In the genomic region with DNA sequence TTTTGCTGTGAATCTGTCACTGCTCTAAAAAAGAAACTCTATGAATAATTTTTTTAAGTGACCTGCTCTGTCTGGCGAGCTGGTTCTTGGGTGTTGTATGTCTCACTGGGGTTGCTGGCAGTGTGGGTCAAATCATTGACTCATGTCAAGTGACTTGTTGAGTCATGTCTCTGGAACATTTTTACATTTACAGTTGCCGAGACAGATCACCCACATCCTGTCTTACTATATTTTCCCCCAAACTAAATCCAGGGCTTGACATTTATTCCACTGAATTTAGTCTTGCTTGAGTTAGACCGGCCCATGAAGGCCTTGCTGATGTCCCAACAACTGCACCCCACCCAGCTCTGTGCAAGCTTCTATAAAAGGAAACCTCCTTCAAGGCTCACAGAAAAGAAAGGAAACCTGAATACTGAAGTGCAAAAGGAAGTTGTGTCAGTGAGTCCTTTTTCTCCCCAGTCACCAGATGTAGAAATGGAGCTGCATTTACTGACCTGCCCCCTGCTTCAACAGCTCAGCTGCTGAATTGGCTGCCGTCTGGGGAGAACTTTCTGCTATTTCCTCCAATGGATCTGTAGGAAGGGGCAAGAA, we compare ENCODE assay signal across 8 cellular contexts.
DNase-seq lines count a peak whose midpoint lies in the region; ATAC-seq and TF ChIP-seq lines count a peak whose summit lies in the region.

No MANE protein-coding gene starts in this region.

- peak; percentile 93 for ATAC-seq in HG02870 (IDR thresholded peaks at IDR 0.05; ENCODE audit: unreplicated experiment)
- peak; percentile 95 for ATAC-seq in PC-3
- peak; percentile 92 for ATAC-seq in stimulated activated naive CD8-positive, alpha-beta T cell treated with anti-CD3 and anti-CD28 coated beads, Interleukin-15, amount 100 ng/mL, for 72 hours

- 37% methylated on average over 4 of the region's 4 CpGs for WGBS in esophagus muscularis mucosa

- peak overlapping the region; percentile 66 for H3K4me2 ChIP-seq in PC-3 (ENCODE audit: low read length)

- no peaks in the 10 kb centered on the region for H3K9me3 Mint-ChIP-seq in stimulated activated naive CD8-positive, alpha-beta T cell treated with anti-CD3 and anti-CD28 coated beads, Interleukin-15, amount 100 ng/mL, for 72 hours

- peak overlapping the region; percentile 75 for H3K27ac ChIP-seq in left ventricle myocardium inferior (replicated peaks)
- peak overlapping the region; percentile 92 for H3K27ac ChIP-seq in PC-3 (ENCODE audit: low read length)
- H3K27ac ChIP-seq in esophagus muscularis mucosa (replicated peaks in 1 of 4): peak overlapping the region in 1 of 4 donors; percentile 10

- H3K36me3 ChIP-seq in left ventricle myocardium inferior (peaks cover 48% of the 10 kb centered on the region), PC-3 (ENCODE audit: low read depth, low read length) (peaks cover 67% of the 10 kb centered on the region), esophagus muscularis mucosa (peaks cover 0 to 59% (median 34%) of the 10 kb centered on the region in 4 donors), H7 (replicated peaks; ENCODE audit: control insufficient read depth, insufficient read depth, low read length) (peaks cover 2% of the 10 kb centered on the region)

- TF ChIP-seq CTCF in left ventricle myocardium inferior (IDR thresholded peaks at IDR 0.05; ENCODE audit: borderline replicate concordance) (no peak), PC-3 (conservative IDR thresholded peaks at IDR 0.05; ENCODE audit: low read depth, low read length) (no peak), esophagus muscularis mucosa (IDR thresholded peaks at IDR 0.05) (no peak)

- H3K79me2 ChIP-seq in PC-3 (ENCODE audit: low read length): no peaks in the 10 kb centered on the region

- H3K4me3 ChIP-seq in left ventricle myocardium inferior: no peak overlapping the region
- H3K4me3 ChIP-seq in PC-3 (ENCODE audit: low read length): peak overlapping the region; percentile 5; the same call in 1 of the 2 replicates
- no peak overlapping the region for H3K4me3 ChIP-seq in esophagus muscularis mucosa
- H3K4me3 ChIP-seq in H7 (ENCODE audit: insufficient read depth, low read depth, low read length): no peak overlapping the region

- H3K27me3 ChIP-seq in left ventricle myocardium inferior (ENCODE audit: low read depth) (no peaks in the 10 kb centered on the region), PC-3 (ENCODE audit: low read length) (no peaks in the 10 kb centered on the region), esophagus muscularis mucosa (no peaks in the 10 kb centered on the region), H7 (ENCODE audit: control insufficient read depth, insufficient read depth, low read length) (no peaks in the 10 kb centered on the region)

- no peaks in the 10 kb centered on the region for H3K9me3 ChIP-seq in left ventricle myocardium inferior (replicated peaks)
- H3K9me3 ChIP-seq in PC-3 (ENCODE audit: low read length): no peaks in the 10 kb centered on the region
- H3K9me3 ChIP-seq in esophagus muscularis mucosa: no peaks in the 10 kb centered on the region

- H3K27ac Mint-ChIP-seq in stimulated activated naive CD8-positive, alpha-beta T cell treated with anti-CD3 and anti-CD28 coated beads, Interleukin-15, amount 100 ng/mL, for 72 hours: peak overlapping the region; percentile 16 to 83

- CTCF ChIA-PET in PC-3 (lab: Charles Lee): interaction anchor here (2.8 kb wide), 1 partner anchor 25 kb away, joined by 10 read pairs; no protein-coding TSS in a partner anchor

- TF ChIP-seq POLR2A in esophagus muscularis mucosa (IDR thresholded peaks at IDR 0.05; ENCODE audit: low read depth): no peak

- POLR2A ChIA-PET in PC-3 (lab: Charles Lee; ENCODE audit: unreplicated experiment): no interaction called here

- BruUV-seq in PC-3 (replicated peaks; lab: Mats Ljungman, UMichigan): no TSS peak

- no peak overlapping the region for H3K4me3 Mint-ChIP-seq in stimulated activated naive CD8-positive, alpha-beta T cell treated with anti-CD3 and anti-CD28 coated beads, Interleukin-15, amount 100 ng/mL, for 72 hours

- no peak for DNase-seq in left ventricle myocardium inferior
- no peak for DNase-seq in cardiac septum (ENCODE audit: low spot score)
- peak; percentile 92 for DNase-seq in PC-3
- peak; percentile 81 for DNase-seq in esophagus muscularis mucosa (ENCODE audit: extremely low spot score)
- peak in 1 of 2 donors; percentile 40 for DNase-seq in stimulated activated naive CD8-positive, alpha-beta T cell treated with anti-CD3 and anti-CD28 coated beads, Interleukin-15, amount 100 ng/mL, for 72 hours
- DNase-seq in activated effector memory CD4-positive, alpha-beta T cell treated with anti-CD3 and anti-CD28 coated beads, Interleukin-2, amount 50 U/mL, for 16 hours: no peak
- no peak for DNase-seq in H7

- H3K27me3 Mint-ChIP-seq in stimulated activated naive CD8-positive, alpha-beta T cell treated with anti-CD3 and anti-CD28 coated beads, Interleukin-15, amount 100 ng/mL, for 72 hours: peaks cover 9% of the 10 kb centered on the region

- intact Hi-C loops in left ventricle myocardium inferior (cut with micrococcal nuclease) (no loop called here), cardiac septum (cut with DNase I) (loop anchor here (2.0 kb wide), 1 partner anchor 37 kb away; no protein-coding TSS in a partner anchor), PC-3 (cut with micrococcal nuclease) (no loop called here), esophagus muscularis mucosa (cut with DNase I) (no loop called here)

- H3K9me2 ChIP-seq in PC-3 (replicated peaks; ENCODE audit: low read length): no peaks in the 10 kb centered on the region

- H3K9ac ChIP-seq in PC-3 (ENCODE audit: low read length): peak overlapping the region; percentile 51

- peaks cover 9% of the 10 kb centered on the region for H3F3A ChIP-seq in PC-3 (ENCODE audit: low read length, unreplicated experiment)

- no peak overlapping the region for H2AFZ ChIP-seq in PC-3 (ENCODE audit: low read length)

- no peaks in the 10 kb centered on the region for H4K20me1 ChIP-seq in PC-3 (ENCODE audit: low read length)

- no peak for TF ChIP-seq EP300 in esophagus muscularis mucosa (IDR thresholded peaks at IDR 0.05)

- peaks cover 12% of the 10 kb centered on the region for H3K4me1 Mint-ChIP-seq in stimulated activated naive CD8-positive, alpha-beta T cell treated with anti-CD3 and anti-CD28 coated beads, Interleukin-15, amount 100 ng/mL, for 72 hours

- H3K4me1 ChIP-seq in left ventricle myocardium inferior: peaks cover 77% of the 10 kb centered on the region
- H3K4me1 ChIP-seq in PC-3 (ENCODE audit: insufficient read depth, low read length): peaks cover 39% of the 10 kb centered on the region
- peaks cover 11 to 49% (median 32%) of the 10 kb centered on the region in 4 donors for H3K4me1 ChIP-seq in esophagus muscularis mucosa

Comparison
In these comparisons a context has a peak if more than half of its experiments do, and no peak if none do; other contexts are left out.
1. DNase-seq: peak in PC-3 (single experiment) and esophagus muscularis mucosa (single experiment); none in left ventricle myocardium inferior (single experiment), cardiac septum (single experiment), activated effector memory CD4-positive, alpha-beta T cell treated with anti-CD3 and anti-CD28 coated beads, Interleukin-2, amount 50 U/mL, for 16 hours (single experiment) and H7 (single experiment).
2. Peak in every context shown above with its lines, with median percentiles within 50 percentile points of each other: ATAC-seq.